In the genomic region with DNA sequence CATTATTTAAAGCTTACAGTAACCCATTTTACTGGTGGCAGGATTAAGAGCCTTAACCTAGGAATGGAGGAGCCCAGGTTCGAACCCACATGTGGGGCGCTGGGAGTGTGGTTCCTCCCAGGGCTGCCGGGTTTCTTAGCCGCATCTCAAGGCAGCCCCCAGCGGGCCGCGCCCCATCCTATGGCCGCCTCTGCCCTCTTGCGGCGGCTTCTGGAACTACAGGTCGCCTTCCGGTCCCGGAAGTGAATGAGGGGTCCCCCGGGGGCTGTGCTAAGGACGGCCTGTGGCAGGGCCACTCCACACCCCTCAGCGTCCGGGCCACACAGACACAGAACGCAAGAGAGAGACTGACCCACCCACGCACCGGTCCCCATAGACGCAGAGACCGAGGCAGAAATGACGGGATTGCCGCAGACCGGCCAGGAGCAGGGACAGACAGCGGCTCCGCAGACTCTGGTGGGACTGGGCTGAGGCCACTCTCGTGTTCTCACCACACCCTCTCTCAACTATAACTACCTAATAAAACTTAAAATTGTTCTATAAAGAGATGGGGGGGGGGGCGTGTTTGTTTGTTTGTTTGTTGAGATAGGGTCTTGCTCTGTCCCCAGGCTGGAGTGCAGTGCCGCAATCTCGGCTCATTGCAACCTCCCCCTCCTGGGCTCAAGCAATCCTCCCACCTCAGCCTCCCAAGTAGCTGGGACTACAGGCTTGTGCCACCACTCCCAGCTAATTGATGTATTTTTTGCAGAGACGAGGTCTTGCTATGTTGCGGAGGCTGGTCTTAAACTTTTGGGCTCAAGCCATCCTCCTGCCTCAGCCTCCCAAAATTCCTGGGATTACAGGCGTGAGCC, we compare ENCODE assay signal across 10 cellular contexts. TPM values are rescaled to one million over a fixed set of nuclear protein-coding genes. Genes with fewer than 3 reads are reported as not detected.
A peak's percentile ranks its signal among the peaks of the same experiment; 100 is the strongest.
DNase-seq lines count a peak whose midpoint lies in the region; ATAC-seq, FAIRE-seq and TF ChIP-seq lines count a peak whose summit lies in the region.
"Not testable (repeated sequence)": the region's sequence is repeated elsewhere in the genome, so short reads cannot be mapped to it uniquely, and the experiment has no call there.
"Had no signal": no experiment of that assay in that cellular context is flagged by ENCODE, and none has a peak within 500 bp of the region (broad histone marks: within the 10 kb centered on the region; RNA-seq: fewer than 3 reads in every experiment).

No MANE protein-coding gene starts in this region.

- H3K4me3 Mint-ChIP-seq in WTC11; natural killer cell treated with Interleukin-12 subunit alpha and Interleukin-12 subunit beta and Interleukin-15 and Interleukin-18, amount 100 ng/mL, for 72 hours: not testable (repeated sequence)

- not testable (repeated sequence) for H3K4me2 ChIP-seq in A549

- CTCF ChIA-PET in A549 (lab: Yijun Ruan, JAX); WTC11 (lab: Charles Lee): not testable (repeated sequence)

- not testable (repeated sequence) for TF ChIP-seq POLR2A in A549 (IDR thresholded peaks at IDR 0.05; ENCODE audit: low read length); gastroesophageal sphincter (IDR thresholded peaks at IDR 0.05)

- not testable (repeated sequence) for TF ChIP-seq CTCF in A549 (IDR thresholded peaks at IDR 0.05); WTC11 (IDR thresholded peaks at IDR 0.05); gastroesophageal sphincter (IDR thresholded peaks at IDR 0.05)

- not testable (repeated sequence) for TF ChIP-seq EP300 in A549 (IDR thresholded peaks at IDR 0.05); gastroesophageal sphincter (IDR thresholded peaks at IDR 0.05)

- WGBS in A549 (ENCODE audit: missing lambda C conversion rate): no CpG with 5 or more reads among the region's 34 CpGs
- no CpG with 5 or more reads among the region's 34 CpGs for WGBS in gastroesophageal sphincter (ENCODE audit: low coverage in 1 of 2), 2 donors

- not testable (repeated sequence) for H3K4me3 ChIP-seq in A549, gastroesophageal sphincter

- not testable (repeated sequence) for H3K27ac ChIP-seq in A549, gastroesophageal sphincter

- H3K9me3 Mint-ChIP-seq in WTC11; natural killer cell treated with Interleukin-12 subunit alpha and Interleukin-12 subunit beta and Interleukin-15 and Interleukin-18, amount 100 ng/mL, for 72 hours: not testable (repeated sequence)

- not testable (repeated sequence) for H3K4me1 ChIP-seq in A549, gastroesophageal sphincter

- POLR2A ChIA-PET in A549 (lab: Yijun Ruan, JAX); WTC11 (lab: Charles Lee): not testable (repeated sequence)

- H3K27ac Mint-ChIP-seq in WTC11; natural killer cell treated with Interleukin-12 subunit alpha and Interleukin-12 subunit beta and Interleukin-15 and Interleukin-18, amount 100 ng/mL, for 72 hours: not testable (repeated sequence)

- not testable (repeated sequence) for H3K27me3 Mint-ChIP-seq in WTC11 (ENCODE audit: low read depth); natural killer cell treated with Interleukin-12 subunit alpha and Interleukin-12 subunit beta and Interleukin-15 and Interleukin-18, amount 100 ng/mL, for 72 hours

- ATAC-seq in A549: peak; percentile 95 to 96
- ATAC-seq in GM18907 (IDR thresholded peaks at IDR 0.05; ENCODE audit: unreplicated experiment): peak; percentile 92
- ATAC-seq in GM21515 (IDR thresholded peaks at IDR 0.05; ENCODE audit: unreplicated experiment): peak; percentile 71
- ATAC-seq in HG02840 (IDR thresholded peaks at IDR 0.05; ENCODE audit: low FRiP score, unreplicated experiment): peak; percentile 76
- peak; percentile 78 for ATAC-seq in HG03280 (IDR thresholded peaks at IDR 0.05; ENCODE audit: unreplicated experiment)
- ATAC-seq in WTC11: peak; percentile 93
- peak; percentile 96 for ATAC-seq in gastroesophageal sphincter
- peak; percentile 98 for ATAC-seq in natural killer cell treated with Interleukin-12 subunit alpha and Interleukin-12 subunit beta and Interleukin-15 and Interleukin-18, amount 100 ng/mL, for 72 hours

- not testable (repeated sequence) for H3K4me1 Mint-ChIP-seq in WTC11; natural killer cell treated with Interleukin-12 subunit alpha and Interleukin-12 subunit beta and Interleukin-15 and Interleukin-18, amount 100 ng/mL, for 72 hours (ENCODE audit: low read depth in 2 of 2)

- not testable (repeated sequence) for H3K36me3 Mint-ChIP-seq in WTC11; natural killer cell treated with Interleukin-12 subunit alpha and Interleukin-12 subunit beta and Interleukin-15 and Interleukin-18, amount 100 ng/mL, for 72 hours

- not testable (repeated sequence) for H3K36me3 ChIP-seq in gastroesophageal sphincter

- not testable (repeated sequence) for H3K9me3 ChIP-seq in A549, gastroesophageal sphincter

- not testable (repeated sequence) for DNase-seq in A549 (ENCODE audit: low read depth in 1 of 2, low spot score in 1 of 2); WTC11 (ENCODE audit: low spot score); natural killer cell treated with Interleukin-12 subunit alpha and Interleukin-12 subunit beta and Interleukin-15 and Interleukin-18, amount 100 ng/mL, for 72 hours (ENCODE audit: low spot score)

- not testable (repeated sequence) for H3K27me3 ChIP-seq in gastroesophageal sphincter

- FAIRE-seq in A549 (lab: Jason Lieb, UNC): not testable (repeated sequence)

- TF ChIP-seq RAD21 in A549 (conservative IDR thresholded peaks at IDR 0.05 in 1 of 2, IDR thresholded peaks at IDR 0.05 in 1 of 2): not testable (repeated sequence)

RNA-seq across cellular contexts. Expression of gene GRAP, which starts 23.8 kb away (rescaled TPM):
- polyA plus RNA-seq in A549 (2011; rRNA removed) (0.19 and 0.25 TPM in 2 replicates), A549 (2017; fragmentation: RNase III; extraction: RNeasy Plus Mini Kit Qiagen cat#74134 plus additional on column Dnase treatment) (0.17 to 0.31 TPM (median 0.19 TPM) in 3 replicates)
- 0.15 and 0.19 TPM in 2 replicates for polyA plus RNA-seq in A549 (2012; cell fraction: cytosol; rRNA removed)
- 0.43 and 0.60 TPM in 2 replicates for polyA plus RNA-seq in A549 (2012; cell fraction: nucleus; rRNA removed)
- polyA minus RNA-seq in A549 (2011; rRNA and poly(A)+ RNA removed): 0.08 and 0.24 TPM in 2 replicates
- total RNA-seq in WTC11 (2021) (0.50 to 0.59 TPM (median 0.55 TPM) in 3 replicates), gastroesophageal sphincter (1 to 10 TPM; 1.1 to 7.1 (median 4.1) TPM)
- 10 to 100 TPM in 1 of 2 donors, 1 to 10 TPM in 1; 8.2 to 15.9 TPM for total RNA-seq in natural killer cell treated with Interleukin-12 subunit alpha and Interleukin-12 subunit beta and Interleukin-15 and Interleukin-18, amount 100 ng/mL, for 72 hours
- total RNA-seq: progenitor cell of endocrine pancreas had no signal
- polyA plus RNA-seq: cardiac muscle cell had no signal

RNA-seq across cellular contexts. Expression of gene GRAPL, which starts 56.8 kb away (rescaled TPM):
- polyA plus RNA-seq in A549 (2011; rRNA removed) (0.08 and 0.09 TPM in 2 replicates), A549 (2017; fragmentation: RNase III; extraction: RNeasy Plus Mini Kit Qiagen cat#74134 plus additional on column Dnase treatment) (0.16 to 0.36 TPM (median 0.25 TPM) in 3 replicates)
- polyA plus RNA-seq in A549 (2012; cell fraction: cytosol; rRNA removed): 0.08 TPM in 1 of 2 replicates, not detected in the other
- polyA plus RNA-seq in A549 (2012; cell fraction: nucleus; rRNA removed): 0.43 and 0.61 TPM in 2 replicates
- 0.74 and 1.2 TPM in 2 replicates for polyA minus RNA-seq in A549 (2011; rRNA and poly(A)+ RNA removed)
- total RNA-seq in WTC11 (2021) (0.50 to 0.60 TPM (median 0.55 TPM) in 3 replicates), gastroesophageal sphincter (1 to 10 TPM in 2 of 4 donors, not detected in 2; 2.2 to 6.9 TPM)
- 1 to 10 TPM; 5.3 to 9.6 TPM for total RNA-seq in natural killer cell treated with Interleukin-12 subunit alpha and Interleukin-12 subunit beta and Interleukin-15 and Interleukin-18, amount 100 ng/mL, for 72 hours
- total RNA-seq: progenitor cell of endocrine pancreas had no signal
- polyA plus RNA-seq: cardiac muscle cell had no signal
